ENCODE assay signal across 27 cellular contexts in the genomic region with DNA sequence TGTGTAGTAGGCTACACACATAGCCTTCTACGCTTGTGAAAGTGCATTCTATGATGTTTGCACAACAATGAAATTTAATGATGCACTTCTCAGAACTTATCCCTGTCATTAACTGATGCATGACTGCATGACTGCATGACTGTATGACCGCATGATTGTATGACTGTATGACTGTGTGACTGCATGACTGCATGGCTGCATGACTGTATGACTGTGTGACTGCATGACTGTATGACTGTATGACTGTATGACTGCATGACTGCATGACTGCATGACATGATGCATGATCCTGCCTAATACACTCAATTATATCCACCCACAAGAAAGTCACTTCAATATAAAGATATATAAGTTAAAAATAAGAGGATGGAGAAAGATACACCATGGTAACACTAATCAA.
"Had no signal": no experiment of that assay in that cellular context is flagged by ENCODE, and none has a peak within 500 bp of the region (broad histone marks: within the 10 kb centered on the region; RNA-seq: fewer than 3 reads in every experiment).

No MANE protein-coding gene starts in this region.

- H3K4me3 Mint-ChIP-seq: activated T-cell treated with anti-CD3 and anti-CD28 coated beads, Interleukin-2, amount 50 U/mL, for 24 hours; nephron; T-helper 1 cell treated with Interleukin-12 subunit alpha and Interleukin-12 subunit beta and Interleukin-4 antibody, amounts not matched to agents 30 μg/mL and 1 μg/mL, for 36 hours; type B pancreatic cell had no signal

- H3K36me3 Mint-ChIP-seq: type B pancreatic cell had no signal

- ATAC-seq: activated CD4-positive, CD25-positive, alpha-beta regulatory T cell treated with anti-CD3 and anti-CD28 coated beads, Interleukin-2, amount 50 U/mL, for 24 hours; esophagus mucosa; heart right ventricle; left lung; lower lobe of right lung had no signal

- H3K27ac ChIP-seq: brain microvascular endothelial cell, heart right ventricle, left lung, lower lobe of right lung, prostate gland, right atrium auricular region, vagina, WERI-Rb-1 had no signal

- H3K4me1 ChIP-seq: heart right ventricle, left lung, lower lobe of right lung, prostate gland, right atrium auricular region, vagina had no signal

- H3K9me3 Mint-ChIP-seq: T-helper 1 cell treated with Interleukin-12 subunit alpha and Interleukin-12 subunit beta and Interleukin-4 antibody, amounts not matched to agents 30 μg/mL and 1 μg/mL, for 36 hours; type B pancreatic cell had no signal

- H3K27ac Mint-ChIP-seq: activated T-cell treated with anti-CD3 and anti-CD28 coated beads, Interleukin-2, amount 50 U/mL, for 24 hours; nephron; T-helper 1 cell treated with Interleukin-12 subunit alpha and Interleukin-12 subunit beta and Interleukin-4 antibody, amounts not matched to agents 30 μg/mL and 1 μg/mL, for 36 hours; type B pancreatic cell had no signal

- H3K27me3 ChIP-seq: brain microvascular endothelial cell, heart right ventricle, left lung, right atrium auricular region, vagina had no signal

- DNase-seq: activated CD4-positive, alpha-beta T cell treated with anti-CD3 and anti-CD28 coated beads for 48 hours; activated CD4-positive, alpha-beta T cell treated with anti-CD3 and anti-CD28 coated beads, Interleukin-2, amount 50 U/mL, for 48 hours; activated CD8-positive, alpha-beta memory T cell treated with anti-CD3 and anti-CD28 coated beads, Interleukin-2, amount 50 U/mL, for 48 hours; activated gamma-delta T cell treated with Interleukin-2 at 50 U/mL for 16 hours; activated naive CD4-positive, alpha-beta T cell treated with anti-CD3 and anti-CD28 coated beads, Interleukin-2, amount 50 U/mL, for 16 hours; activated T-cell treated with anti-CD3 and anti-CD28 coated beads, Interleukin-2, amount 50 U/mL, for 24 hours; amniotic stem cell; brain microvascular endothelial cell; central memory CD4-positive, alpha-beta T cell; foreskin melanocyte; heart right ventricle; left lung; lower lobe of right lung; mesendoderm; stimulated activated CD4-positive, alpha-beta T cell treated with anti-CD3 and anti-CD28 coated beads, Interleukin-15, amount 100 ng/mL, for 24 hours; stimulated activated CD4-positive, alpha-beta T cell treated with anti-CD3 and anti-CD28 coated beads, Interleukin-2, amount 100 ng/mL, for 24 hours; stimulated activated naive CD4-positive, alpha-beta T cell treated with Interleukin-2 at 50 U/mL for 16 hours; T-helper 9 cell; WERI-Rb-1 had no signal

- H3K27me3 Mint-ChIP-seq: activated T-cell treated with anti-CD3 and anti-CD28 coated beads, Interleukin-2, amount 50 U/mL, for 24 hours; type B pancreatic cell had no signal

- H3K4me1 Mint-ChIP-seq: nephron had no signal
